1 cellular context compared by ENCODE assay signal in the genomic region with DNA sequence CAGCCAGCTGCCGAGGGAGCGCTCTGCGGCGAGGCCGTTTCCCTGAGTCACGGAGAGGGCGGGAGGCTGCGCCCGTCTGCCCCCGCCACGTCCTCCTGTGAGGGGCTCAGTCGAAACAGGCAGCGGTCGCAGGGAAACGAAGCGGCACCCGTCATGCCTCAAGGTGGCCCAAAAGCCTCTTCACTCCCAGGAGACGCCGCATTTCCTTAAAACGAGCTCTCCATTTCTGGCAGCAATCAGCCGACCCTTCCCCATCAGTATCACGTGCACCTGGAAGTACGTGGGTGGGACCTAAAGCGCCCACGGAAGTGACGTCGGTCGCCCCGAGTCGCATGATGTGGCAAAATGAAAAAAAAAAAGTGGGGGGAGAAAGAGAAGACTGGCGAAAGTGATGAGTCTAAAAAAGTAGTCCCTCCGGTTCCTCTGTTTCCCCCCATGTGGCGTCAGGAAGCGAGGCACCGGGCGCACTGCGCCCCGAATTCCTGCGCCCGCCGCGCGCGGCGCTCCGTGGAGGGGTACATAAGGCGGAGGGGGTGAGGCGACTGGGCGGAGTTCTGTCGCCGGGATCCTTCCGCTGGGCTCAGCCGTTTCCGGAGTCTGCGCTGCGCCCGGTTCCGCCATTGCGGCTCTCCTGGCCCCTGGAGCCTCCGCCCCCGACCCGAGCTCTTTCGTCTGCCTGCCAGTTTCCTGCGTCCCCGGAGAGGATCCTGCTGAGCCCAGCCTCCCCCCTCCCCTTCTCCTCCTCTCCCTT.
A peak's percentile ranks its signal among the peaks of the same experiment; 100 is the strongest.
TF ChIP-seq lines count a peak whose summit lies in the region.

A gene (plus strand): TSS at position 583 of the 751 bp plus-strand sequence. CDS start 237 bp downstream, outside the sequence.

TF ChIP-seq in GM12878, 131 proteins besides CTCF, POLR2A, EP300 and RAD21 (continued from another document):
- TF ChIP-seq, protein P1, sequence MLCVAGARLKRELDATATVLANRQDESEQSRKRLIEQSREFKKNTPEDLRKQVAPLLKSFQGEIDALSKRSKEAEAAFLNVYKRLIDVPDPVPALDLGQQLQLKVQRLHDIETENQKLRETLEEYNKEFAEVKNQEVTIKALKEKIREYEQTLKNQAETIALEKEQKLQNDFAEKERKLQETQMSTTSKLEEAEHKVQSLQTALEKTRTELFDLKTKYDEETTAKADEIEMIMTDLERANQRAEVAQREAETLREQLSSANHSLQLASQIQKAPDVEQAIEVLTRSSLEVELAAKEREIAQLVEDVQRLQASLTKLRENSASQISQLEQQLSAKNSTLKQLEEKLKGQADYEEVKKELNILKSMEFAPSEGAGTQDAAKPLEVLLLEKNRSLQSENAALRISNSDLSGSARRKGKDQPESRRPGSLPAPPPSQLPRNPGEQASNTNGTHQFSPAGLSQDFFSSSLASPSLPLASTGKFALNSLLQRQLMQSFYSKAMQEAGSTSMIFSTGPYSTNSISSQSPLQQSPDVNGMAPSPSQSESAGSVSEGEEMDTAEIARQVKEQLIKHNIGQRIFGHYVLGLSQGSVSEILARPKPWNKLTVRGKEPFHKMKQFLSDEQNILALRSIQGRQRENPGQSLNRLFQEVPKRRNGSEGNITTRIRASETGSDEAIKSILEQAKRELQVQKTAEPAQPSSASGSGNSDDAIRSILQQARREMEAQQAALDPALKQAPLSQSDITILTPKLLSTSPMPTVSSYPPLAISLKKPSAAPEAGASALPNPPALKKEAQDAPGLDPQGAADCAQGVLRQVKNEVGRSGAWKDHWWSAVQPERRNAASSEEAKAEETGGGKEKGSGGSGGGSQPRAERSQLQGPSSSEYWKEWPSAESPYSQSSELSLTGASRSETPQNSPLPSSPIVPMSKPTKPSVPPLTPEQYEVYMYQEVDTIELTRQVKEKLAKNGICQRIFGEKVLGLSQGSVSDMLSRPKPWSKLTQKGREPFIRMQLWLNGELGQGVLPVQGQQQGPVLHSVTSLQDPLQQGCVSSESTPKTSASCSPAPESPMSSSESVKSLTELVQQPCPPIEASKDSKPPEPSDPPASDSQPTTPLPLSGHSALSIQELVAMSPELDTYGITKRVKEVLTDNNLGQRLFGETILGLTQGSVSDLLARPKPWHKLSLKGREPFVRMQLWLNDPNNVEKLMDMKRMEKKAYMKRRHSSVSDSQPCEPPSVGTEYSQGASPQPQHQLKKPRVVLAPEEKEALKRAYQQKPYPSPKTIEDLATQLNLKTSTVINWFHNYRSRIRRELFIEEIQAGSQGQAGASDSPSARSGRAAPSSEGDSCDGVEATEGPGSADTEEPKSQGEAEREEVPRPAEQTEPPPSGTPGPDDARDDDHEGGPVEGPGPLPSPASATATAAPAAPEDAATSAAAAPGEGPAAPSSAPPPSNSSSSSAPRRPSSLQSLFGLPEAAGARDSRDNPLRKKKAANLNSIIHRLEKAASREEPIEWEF (IDR thresholded peaks at IDR 0.05; ENCODE audit: insufficient replicate concordance, low read depth, low read length): no peak
- TF ChIP-seq PAX8 (IDR thresholded peaks at IDR 0.05) (0 out of 2 replicates have a peak, but pooled peaks have one; percentile 42), SUZ12 (IDR thresholded peaks at IDR 0.05; ENCODE audit: unreplicated experiment) (no peak), IRF4 (IDR thresholded peaks at IDR 0.05; ENCODE audit: low read depth, low read length) (peak; percentile 55; the same call in 1 of the 2 replicates), MXI1 (IDR thresholded peaks at IDR 0.05; ENCODE audit: low read depth, low read length) (peak; percentile 80), NR2C2 (IDR thresholded peaks at IDR 0.05; ENCODE audit: borderline replicate concordance, control insufficient read depth, insufficient read length, low read depth) (no peak), NBN (IDR thresholded peaks at IDR 0.05) (peak; percentile 99), MYC (IDR thresholded peaks at IDR 0.05; ENCODE audit: insufficient read depth, insufficient read length, insufficient replicate concordance, low read length, severe bottlenecking) (peak; percentile 91), MTA2 (IDR thresholded peaks at IDR 0.05; ENCODE audit: low read depth) (peak; percentile 47), CHD4 (IDR thresholded peaks at IDR 0.05) (no peak), RAD51 (IDR thresholded peaks at IDR 0.05) (peak; percentile 95), ZSCAN29 (IDR thresholded peaks at IDR 0.05) (0 out of 2 replicates have a peak, but pooled peaks have one; percentile 49), CBX5 (IDR thresholded peaks at IDR 0.05; ENCODE audit: low read depth) (peak; percentile 81; the same call in 1 of the 2 replicates)
- TF ChIP-seq, protein P2, sequence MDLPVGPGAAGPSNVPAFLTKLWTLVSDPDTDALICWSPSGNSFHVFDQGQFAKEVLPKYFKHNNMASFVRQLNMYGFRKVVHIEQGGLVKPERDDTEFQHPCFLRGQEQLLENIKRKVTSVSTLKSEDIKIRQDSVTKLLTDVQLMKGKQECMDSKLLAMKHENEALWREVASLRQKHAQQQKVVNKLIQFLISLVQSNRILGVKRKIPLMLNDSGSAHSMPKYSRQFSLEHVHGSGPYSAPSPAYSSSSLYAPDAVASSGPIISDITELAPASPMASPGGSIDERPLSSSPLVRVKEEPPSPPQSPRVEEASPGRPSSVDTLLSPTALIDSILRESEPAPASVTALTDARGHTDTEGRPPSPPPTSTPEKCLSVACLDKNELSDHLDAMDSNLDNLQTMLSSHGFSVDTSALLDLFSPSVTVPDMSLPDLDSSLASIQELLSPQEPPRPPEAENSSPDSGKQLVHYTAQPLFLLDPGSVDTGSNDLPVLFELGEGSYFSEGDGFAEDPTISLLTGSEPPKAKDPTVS (IDR thresholded peaks at IDR 0.05; ENCODE audit: low read depth, low read length): peak; percentile 87
- TF ChIP-seq, protein P3, sequence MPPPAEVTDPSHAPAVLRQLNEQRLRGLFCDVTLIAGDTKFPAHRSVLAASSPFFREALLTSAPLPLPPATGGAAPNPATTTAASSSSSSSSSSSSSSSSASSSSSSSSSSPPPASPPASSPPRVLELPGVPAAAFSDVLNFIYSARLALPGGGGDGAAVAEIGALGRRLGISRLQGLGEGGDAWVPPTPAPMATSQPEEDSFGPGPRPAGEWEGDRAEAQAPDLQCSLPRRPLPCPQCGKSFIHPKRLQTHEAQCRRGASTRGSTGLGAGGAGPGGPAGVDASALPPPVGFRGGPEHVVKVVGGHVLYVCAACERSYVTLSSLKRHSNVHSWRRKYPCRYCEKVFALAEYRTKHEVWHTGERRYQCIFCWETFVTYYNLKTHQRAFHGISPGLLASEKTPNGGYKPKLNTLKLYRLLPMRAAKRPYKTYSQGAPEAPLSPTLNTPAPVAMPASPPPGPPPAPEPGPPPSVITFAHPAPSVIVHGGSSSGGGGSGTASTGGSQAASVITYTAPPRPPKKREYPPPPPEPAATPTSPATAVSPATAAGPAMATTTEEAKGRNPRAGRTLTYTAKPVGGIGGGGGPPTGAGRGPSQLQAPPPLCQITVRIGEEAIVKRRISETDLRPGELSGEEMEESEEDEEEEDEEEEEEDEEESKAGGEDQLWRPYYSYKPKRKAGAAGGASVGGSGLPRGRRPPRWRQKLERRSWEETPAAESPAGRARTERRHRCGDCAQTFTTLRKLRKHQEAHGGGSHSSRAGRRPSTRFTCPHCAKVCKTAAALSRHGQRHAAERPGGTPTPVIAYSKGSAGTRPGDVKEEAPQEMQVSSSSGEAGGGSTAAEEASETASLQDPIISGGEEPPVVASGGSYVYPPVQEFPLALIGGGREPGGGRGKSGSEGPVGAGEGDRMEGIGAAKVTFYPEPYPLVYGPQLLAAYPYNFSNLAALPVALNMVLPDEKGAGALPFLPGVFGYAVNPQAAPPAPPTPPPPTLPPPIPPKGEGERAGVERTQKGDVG (CRISPR knock-in tag; IDR thresholded peaks at IDR 0.05): no peak
- TF ChIP-seq, protein P4, sequence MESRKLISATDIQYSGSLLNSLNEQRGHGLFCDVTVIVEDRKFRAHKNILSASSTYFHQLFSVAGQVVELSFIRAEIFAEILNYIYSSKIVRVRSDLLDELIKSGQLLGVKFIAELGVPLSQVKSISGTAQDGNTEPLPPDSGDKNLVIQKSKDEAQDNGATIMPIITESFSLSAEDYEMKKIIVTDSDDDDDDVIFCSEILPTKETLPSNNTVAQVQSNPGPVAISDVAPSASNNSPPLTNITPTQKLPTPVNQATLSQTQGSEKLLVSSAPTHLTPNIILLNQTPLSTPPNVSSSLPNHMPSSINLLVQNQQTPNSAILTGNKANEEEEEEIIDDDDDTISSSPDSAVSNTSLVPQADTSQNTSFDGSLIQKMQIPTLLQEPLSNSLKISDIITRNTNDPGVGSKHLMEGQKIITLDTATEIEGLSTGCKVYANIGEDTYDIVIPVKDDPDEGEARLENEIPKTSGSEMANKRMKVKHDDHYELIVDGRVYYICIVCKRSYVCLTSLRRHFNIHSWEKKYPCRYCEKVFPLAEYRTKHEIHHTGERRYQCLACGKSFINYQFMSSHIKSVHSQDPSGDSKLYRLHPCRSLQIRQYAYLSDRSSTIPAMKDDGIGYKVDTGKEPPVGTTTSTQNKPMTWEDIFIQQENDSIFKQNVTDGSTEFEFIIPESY (IDR thresholded peaks at IDR 0.05): peak; percentile 58; the same call in 1 of the 2 replicates
TF ChIP-seq in GM12878: peak in this region for 91.
